8 cellular contexts compared by ENCODE assay signal in the genomic region with DNA sequence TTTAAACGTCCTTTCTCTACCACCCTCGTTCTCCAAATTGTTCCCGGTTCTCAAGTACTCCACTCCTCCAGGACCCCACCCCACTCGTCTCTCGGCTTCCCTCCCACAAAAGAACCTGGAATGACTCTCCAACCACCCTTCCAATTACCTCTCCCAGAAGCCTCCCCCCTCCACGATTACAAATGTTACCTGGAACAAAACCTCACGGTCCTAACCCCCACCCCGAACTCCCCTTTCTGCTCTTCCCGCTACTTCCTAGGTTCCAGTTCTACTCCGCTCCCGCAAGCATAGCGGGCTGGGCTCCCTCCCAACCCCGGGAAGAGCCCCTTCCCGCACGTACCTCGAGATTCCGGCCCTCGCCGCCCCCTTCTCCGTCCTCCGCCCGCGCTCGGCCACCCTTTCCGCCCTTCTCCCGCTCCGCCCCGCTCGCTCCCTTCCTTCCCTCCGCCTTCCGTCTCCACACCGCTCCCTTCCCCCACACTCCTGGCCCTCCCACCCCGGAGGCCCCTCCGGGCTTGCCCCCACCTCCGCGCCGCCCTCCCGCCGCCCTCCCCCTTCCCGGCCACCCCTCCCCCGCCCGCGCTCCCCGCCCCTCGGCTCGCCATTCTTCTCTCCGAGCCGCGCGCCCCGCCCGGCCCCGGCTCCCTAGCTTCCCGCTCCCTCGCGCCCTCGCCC. TPM values are rescaled to one million over a fixed set of nuclear protein-coding genes. Genes with fewer than 3 reads are reported as not detected.
DNase-seq lines count a peak whose midpoint lies in the region; ATAC-seq and TF ChIP-seq lines count a peak whose summit lies in the region.

No MANE protein-coding gene starts in this region.

- in situ Hi-C loops in GM23248 (cut with MboI), result no loop called here

- WGBS in GM23248 (ENCODE audit: low coverage in 1 of 2, low lambda C conversion rate in 2 of 2, missing lambda C conversion rate in 2 of 2), 2 experiments, result 2% methylated on average over 15 to 57 of the region's 57 CpGs
- WGBS in adipose tissue, 3 donors, result 0 to 2% (median 1%) methylated on average over 31 to 56 of the region's 57 CpGs
- WGBS in urinary bladder, result 2% methylated on average over 57 of the region's 57 CpGs

- H3K79me2 ChIP-seq in DND-41 (ENCODE audit: insufficient read depth, low read length) (peaks cover 95% of the 10 kb centered on the region), GM23248 (ENCODE audit: insufficient read depth) (peaks cover 96% of the 10 kb centered on the region), SU-DHL-6 (ENCODE audit: insufficient read depth, low read length) (peaks cover 85% of the 10 kb centered on the region)

- TF ChIP-seq CTCF in DND-41 (IDR thresholded peaks at IDR 0.05; ENCODE audit: borderline replicate concordance, extremely low read depth, low read length, poor library complexity, severe bottlenecking), result no peak
- no peak for TF ChIP-seq CTCF in LNCaP clone FGC (IDR thresholded peaks at IDR 0.05; ENCODE audit: control insufficient read depth, extremely low read depth, insufficient read depth)
- TF ChIP-seq CTCF in SU-DHL-6 (IDR thresholded peaks at IDR 0.05; ENCODE audit: insufficient read depth, low read length, poor library complexity, severe bottlenecking), result no peak

- H3K9ac ChIP-seq in DND-41 (ENCODE audit: low read depth, low read length) (peak overlapping the region; percentile 81), GM23248 (peak overlapping the region; percentile 96), SU-DHL-6 (ENCODE audit: low read length) (peak overlapping the region; percentile 99)

- peak overlapping the region; percentile 94 for H3K4me2 ChIP-seq in DND-41 (ENCODE audit: insufficient read depth, low read length)
- peak overlapping the region; percentile 94 for H3K4me2 ChIP-seq in GM23248 (ENCODE audit: unreplicated experiment)
- peak overlapping the region; percentile 92 for H3K4me2 ChIP-seq in SU-DHL-6 (ENCODE audit: low read depth, low read length, poor library complexity, severe bottlenecking)

- H2AFZ ChIP-seq in DND-41 (ENCODE audit: low read depth, low read length), result peak overlapping the region; percentile 89
- H2AFZ ChIP-seq in GM23248, result peak overlapping the region; percentile 62
- H2AFZ ChIP-seq in SU-DHL-6 (ENCODE audit: low read depth, low read length, severe bottlenecking), result no peak overlapping the region

- H3K36me3 ChIP-seq in DND-41 (ENCODE audit: insufficient read depth, low read length) (peaks cover 50% of the 10 kb centered on the region), GM23248 (ENCODE audit: low read depth) (no peaks in the 10 kb centered on the region), SU-DHL-6 (ENCODE audit: low read length) (peaks cover 6% of the 10 kb centered on the region; the same call in 1 of the 2 replicates), urinary bladder (ENCODE audit: insufficient read depth) (no peaks in the 10 kb centered on the region)

- H3K4me3 ChIP-seq in DND-41 (ENCODE audit: low read depth in 1 of 2, low read length in 2 of 2) (peak overlapping the region; percentile 56 to 95), GM23248 (peak overlapping the region; percentile 98), LNCaP clone FGC (ENCODE audit: low read depth, low read length) (peak overlapping the region; percentile 69), SU-DHL-6 (ENCODE audit: insufficient read depth, low read length, poor library complexity, severe bottlenecking) (peak overlapping the region; percentile 87), urinary bladder (ENCODE audit: low read depth, low read length) (peak overlapping the region; percentile 99)

- H3K4me1 ChIP-seq in DND-41 (ENCODE audit: insufficient read depth, low read length) (peaks cover 40% of the 10 kb centered on the region), GM23248 (ENCODE audit: insufficient read depth) (peaks cover 11% of the 10 kb centered on the region), urinary bladder (ENCODE audit: insufficient read depth) (no peaks in the 10 kb centered on the region)

- intact Hi-C loops in left cardiac atrium (cut with DNase I), result no loop called here

- H3K9me3 ChIP-seq in DND-41 (ENCODE audit: insufficient read depth, low read length, severe bottlenecking) (no peaks in the 10 kb centered on the region), GM23248 (ENCODE audit: low read depth) (no peaks in the 10 kb centered on the region), SU-DHL-6 (ENCODE audit: insufficient read depth, low read length) (no peaks in the 10 kb centered on the region)

- H4K20me1 ChIP-seq in DND-41 (ENCODE audit: insufficient read depth, low read length) (peaks cover 34% of the 10 kb centered on the region), GM23248 (ENCODE audit: insufficient read depth) (no peaks in the 10 kb centered on the region), SU-DHL-6 (ENCODE audit: low read depth, low read length) (peaks cover 11% of the 10 kb centered on the region; the same call in 1 of the 2 replicates)

- no peaks in the 10 kb centered on the region for H3K27me3 ChIP-seq in DND-41 (ENCODE audit: insufficient read depth, low read length, poor library complexity)
- no peaks in the 10 kb centered on the region for H3K27me3 ChIP-seq in GM23248 (replicated peaks; ENCODE audit: insufficient read depth)
- H3K27me3 ChIP-seq in SU-DHL-6 (ENCODE audit: low read length), result no peaks in the 10 kb centered on the region

- peak; percentile 92 for DNase-seq in DND-41
- DNase-seq in GM23248, result peak; percentile 82
- DNase-seq in LNCaP clone FGC (ENCODE audit: low read depth), result no peak
- DNase-seq in left cardiac atrium, result peak; percentile 84
- peak; percentile 48 for DNase-seq in pulmonary artery endothelial cell (ENCODE audit: low read depth, low spot score)

- peaks cover 15% of the 10 kb centered on the region for H3F3A ChIP-seq in GM23248 (ENCODE audit: insufficient read depth)
- H3F3A ChIP-seq in SU-DHL-6 (ENCODE audit: insufficient read depth), result peaks cover 22% of the 10 kb centered on the region

- peak overlapping the region; percentile 95 for H3K27ac ChIP-seq in DND-41 (ENCODE audit: low read length)
- H3K27ac ChIP-seq in GM23248, result peak overlapping the region; percentile 58
- peak overlapping the region; percentile 84 for H3K27ac ChIP-seq in SU-DHL-6 (ENCODE audit: low read depth, low read length)
- peak overlapping the region; percentile 87 for H3K27ac ChIP-seq in adipose tissue (ENCODE audit: low read depth, low read length)
- peak overlapping the region; percentile 97 for H3K27ac ChIP-seq in urinary bladder (ENCODE audit: low read depth)

- H3K9me2 ChIP-seq in GM23248 (ENCODE audit: insufficient read depth) (no peaks in the 10 kb centered on the region), SU-DHL-6 (replicated peaks; ENCODE audit: insufficient read depth, low read length) (no peaks in the 10 kb centered on the region)

- ATAC-seq in DND-41 (ENCODE audit: insufficient read depth, low read depth), result peak; percentile 71
- ATAC-seq in left cardiac atrium, result peak; percentile 84 to 87

RNA-seq across cellular contexts. Expression of a gene that starts 0.5 kb away (rescaled TPM):
- total RNA-seq in GM23248 (2014; rRNA removed; shearing (Covaris generic)), result 58.0 and 69.9 TPM in 2 replicates
- polyA plus RNA-seq in GM23248 (2016; fragmentation: Nextera tagmentation; extraction: Ambion mirVana), result 56.7 and 57.7 TPM in 2 replicates
- 10 to 100 TPM; 39.2 to 50.9 (median 42.2) TPM for polyA plus RNA-seq in adipose tissue
- total RNA-seq in left cardiac atrium, result 10 to 100 TPM; 52.9 to 56.7 TPM
- 66.1 and 83.3 TPM in 2 replicates for total RNA-seq in pulmonary artery endothelial cell
- 67.9 TPM for total RNA-seq in urinary bladder
- 76.5 TPM for polyA plus RNA-seq in urinary bladder

RNA-seq across cellular contexts. Expression of a gene that starts 0.6 kb away (rescaled TPM):
- total RNA-seq in GM23248 (2014; rRNA removed; shearing (Covaris generic)), result 17.8 and 19.1 TPM in 2 replicates
- polyA plus RNA-seq in GM23248 (2016; fragmentation: Nextera tagmentation; extraction: Ambion mirVana) (54.8 and 55.8 TPM in 2 replicates), adipose tissue (10 to 100 TPM; 17.6 to 50.2 (median 20.9) TPM), urinary bladder (27.1 TPM)
- total RNA-seq in left cardiac atrium (10 to 100 TPM; 26.6 to 32.9 TPM), pulmonary artery endothelial cell (19.6 and 24.2 TPM in 2 replicates), urinary bladder (19.0 TPM)

RNA-seq across cellular contexts. Expression of a gene that starts 26.4 kb away (rescaled TPM):
- total RNA-seq in GM23248 (2014; rRNA removed; shearing (Covaris generic)), result 0.43 TPM in 1 of 2 replicates, not detected in the other
- 0.14 TPM in 1 of 2 replicates, not detected in the other for polyA plus RNA-seq in GM23248 (2016; fragmentation: Nextera tagmentation; extraction: Ambion mirVana)
- 1 to 10 TPM in 1 of 3 donors, under 1 TPM in 2; 0.67 to 1.1 (median 0.79) TPM for polyA plus RNA-seq in adipose tissue
- total RNA-seq in left cardiac atrium, result under 1 TPM; 0.44 TPM
- 1.1 and 4.1 TPM in 2 replicates for total RNA-seq in pulmonary artery endothelial cell
- 2.9 TPM for total RNA-seq in urinary bladder
- polyA plus RNA-seq in urinary bladder, result 13.0 TPM

RNA-seq across cellular contexts. Expression of a gene that starts 55.1 kb away (rescaled TPM):
- 24.5 and 30.4 TPM in 2 replicates for total RNA-seq in GM23248 (2014; rRNA removed; shearing (Covaris generic))
- polyA plus RNA-seq in GM23248 (2016; fragmentation: Nextera tagmentation; extraction: Ambion mirVana), result 6.0 and 13.2 TPM in 2 replicates
- polyA plus RNA-seq in adipose tissue, result 10 to 100 TPM in 1 of 3 donors, 1 to 10 TPM in 2; 3.3 to 20.9 (median 8.9) TPM
- 10 to 100 TPM; 22.7 to 27.8 TPM for total RNA-seq in left cardiac atrium
- 106 and 139 TPM in 2 replicates for total RNA-seq in pulmonary artery endothelial cell
- 53.3 TPM for total RNA-seq in urinary bladder
- 12.9 TPM for polyA plus RNA-seq in urinary bladder
